In genomic region chr1:184359909-184360308, GRCh38 we compare ENCODE assay signal across 15 cellular contexts.
"Had no signal": no experiment of that assay in that cellular context is flagged by ENCODE, and none has a peak within 500 bp of the region (broad histone marks: within the 10 kb centered on the region; RNA-seq: fewer than 3 reads in every experiment).

No MANE protein-coding gene starts in this region.

- H3K36me3 ChIP-seq: ascending aorta, left lung, neural progenitor cell, pancreas, spleen, thoracic aorta had no signal

- H3K4me3 ChIP-seq: ascending aorta, left lung, neural progenitor cell, pancreas, spleen, thoracic aorta had no signal

- H3K27ac ChIP-seq: ascending aorta, left lung, neural progenitor cell, pancreas, spleen, thoracic aorta, VCaP had no signal

- H3K27me3 ChIP-seq: ascending aorta, left lung, neural progenitor cell, pancreas, spleen had no signal

- H3K36me3 Mint-ChIP-seq: activated naive CD4-positive, alpha-beta T cell treated with anti-CD3 and anti-CD28 coated beads, Interleukin-2, amount 10 ng/mL, durations not matched to agents 7 days and 5 days; naive B cell; neural progenitor cell had no signal

- H3K9ac ChIP-seq: neural progenitor cell had no signal

- H3K27ac Mint-ChIP-seq: activated naive CD4-positive, alpha-beta T cell treated with anti-CD3 and anti-CD28 coated beads, Interleukin-2, amount 10 ng/mL, durations not matched to agents 7 days and 5 days; endodermal cell; naive B cell; neural progenitor cell had no signal

- H2AFZ ChIP-seq: neural progenitor cell had no signal

- ATAC-seq: left lung, pancreas, sciatic nerve had no signal

- H3K4me1 ChIP-seq: ascending aorta, left lung, neural progenitor cell, pancreas, spleen had no signal

- H3K4me2 ChIP-seq: neural progenitor cell had no signal

- DNase-seq: activated CD4-positive, alpha-beta T cell treated with anti-CD3 and anti-CD28 coated beads for 1 hour; activated CD4-positive, alpha-beta T cell treated with anti-CD3 and anti-CD28 coated beads, Interleukin-2, amount 50 U/mL, for 4 hours; activated naive CD4-positive, alpha-beta T cell treated with anti-CD3 and anti-CD28 coated beads, Interleukin-2, amount 10 ng/mL, durations not matched to agents 7 days and 5 days; endodermal cell; hippocampal formation; kidney; left lung; naive B cell; pancreas; spleen had no signal

- H3K9me3 ChIP-seq: ascending aorta, left lung, pancreas, spleen, thoracic aorta had no signal

- H3K4me3 Mint-ChIP-seq: activated naive CD4-positive, alpha-beta T cell treated with anti-CD3 and anti-CD28 coated beads, Interleukin-2, amount 10 ng/mL, durations not matched to agents 7 days and 5 days; endodermal cell; naive B cell; neural progenitor cell had no signal

- H3K9me3 Mint-ChIP-seq: activated naive CD4-positive, alpha-beta T cell treated with anti-CD3 and anti-CD28 coated beads, Interleukin-2, amount 10 ng/mL, durations not matched to agents 7 days and 5 days; endodermal cell; naive B cell; neural progenitor cell had no signal

- H3K4me1 Mint-ChIP-seq: activated naive CD4-positive, alpha-beta T cell treated with anti-CD3 and anti-CD28 coated beads, Interleukin-2, amount 10 ng/mL, durations not matched to agents 7 days and 5 days; naive B cell had no signal
